In the genomic region with DNA sequence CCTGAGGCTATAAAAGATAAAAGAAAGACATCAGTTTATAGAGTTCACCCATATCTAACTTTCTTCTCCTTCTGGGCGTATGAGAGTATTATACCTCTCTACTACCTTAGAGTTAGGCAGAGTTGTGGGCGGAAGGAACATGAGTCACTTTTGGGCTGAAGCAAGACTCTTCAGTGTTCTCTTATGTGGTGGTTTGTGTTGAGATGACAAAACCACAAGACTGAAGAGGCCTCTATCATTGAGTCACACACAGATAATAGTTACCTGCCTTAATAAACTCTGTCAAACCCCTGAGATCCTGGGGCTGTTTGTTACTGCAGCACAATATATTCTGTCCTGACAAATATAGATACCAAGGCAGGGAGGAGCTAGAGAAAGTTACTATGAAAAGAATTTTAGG, we compare ENCODE assay signal across 8 cellular contexts.
DNase-seq lines count a peak whose midpoint lies in the region; ATAC-seq, FAIRE-seq and TF ChIP-seq lines count a peak whose summit lies in the region.

No MANE protein-coding gene starts in this region.

- WGBS in esophagus muscularis mucosa, result 85% methylated on average over 2 of the region's 2 CpGs

- H3K4me1 Mint-ChIP-seq in activated T-helper 2 cell treated with anti-CD3 and anti-CD28 coated beads, Interferon-gamma antibody, Interleukin-2, Interleukin-4, amounts not matched to agents 10 μg/mL and 5 μg/mL and 100 μg/mL, durations not matched to agents 14 hours and 24 hours and 36 hours (ENCODE audit: low read depth), result peaks cover 23% of the 10 kb centered on the region

- H3K9ac ChIP-seq in BLaER1 treated with 17β-estradiol and CSF1 and Interleukin-3, amounts not matched to agents 10 nM and 100 nM, result no peak overlapping the region

- H3K27me3 ChIP-seq in BLaER1 treated with 17β-estradiol and CSF1 and Interleukin-3, amounts not matched to agents 10 nM and 100 nM, result no peaks in the 10 kb centered on the region
- no peaks in the 10 kb centered on the region for H3K27me3 ChIP-seq in esophagus muscularis mucosa

- peaks cover 28% of the 10 kb centered on the region for H3K9me3 Mint-ChIP-seq in activated T-helper 2 cell treated with anti-CD3 and anti-CD28 coated beads, Interferon-gamma antibody, Interleukin-2, Interleukin-4, amounts not matched to agents 10 μg/mL and 5 μg/mL and 100 μg/mL, durations not matched to agents 14 hours and 24 hours and 36 hours

- DNase-seq in activated T-helper 2 cell treated with anti-CD3 and anti-CD28 coated beads, Interferon-gamma antibody, Interleukin-2, Interleukin-4, amounts not matched to agents 10 μg/mL and 5 μg/mL and 100 μg/mL, durations not matched to agents 14 hours and 24 hours and 36 hours (ENCODE audit: low spot score), result peak; percentile 29
- DNase-seq in stimulated activated CD4-positive, alpha-beta T cell treated with anti-CD3 and anti-CD28 coated beads, Interleukin-15, amount 100 ng/mL, for 48 hours (ENCODE audit: low read depth in 2 of 2), result peak; percentile 28 to 38
- no peak for DNase-seq in NCI-H2171 (lab: John Stamatoyannopoulos, UW)
- no peak for DNase-seq in esophagus muscularis mucosa (ENCODE audit: extremely low spot score)
- no peak for DNase-seq in GM19239 (ENCODE audit: insufficient read length, low spot score)

- no peak overlapping the region for H3K4me3 Mint-ChIP-seq in activated T-helper 2 cell treated with anti-CD3 and anti-CD28 coated beads, Interferon-gamma antibody, Interleukin-2, Interleukin-4, amounts not matched to agents 10 μg/mL and 5 μg/mL and 100 μg/mL, durations not matched to agents 14 hours and 24 hours and 36 hours (ENCODE audit: low read depth)

- H3K4me1 ChIP-seq in BLaER1 treated with 17β-estradiol and CSF1 and Interleukin-3, amounts not matched to agents 10 nM and 100 nM, result peaks cover 0 to 23% (median 14%) of the 10 kb centered on the region in 10 experiments; a peak in 15 of 20 replicates
- peaks cover 0 to 8% (median 0%) of the 10 kb centered on the region in 4 donors for H3K4me1 ChIP-seq in esophagus muscularis mucosa

- H3K27ac ChIP-seq in BLaER1 treated with 17β-estradiol and CSF1 and Interleukin-3, amounts not matched to agents 10 nM and 100 nM, result peak overlapping the region in 7 of 11 experiments; percentile 7 to 69 (median 40); a peak in 11 of 22 replicates
- H3K27ac ChIP-seq in esophagus muscularis mucosa (replicated peaks in 1 of 4), result peak overlapping the region in 1 of 4 donors; percentile 7

- TF ChIP-seq POLR2A in esophagus muscularis mucosa (IDR thresholded peaks at IDR 0.05; ENCODE audit: low read depth), result no peak

- TF ChIP-seq CTCF in esophagus muscularis mucosa (IDR thresholded peaks at IDR 0.05), result no peak

- FAIRE-seq in GM19239 (lab: Jason Lieb, UNC), result no peak

- H3K27me3 Mint-ChIP-seq in activated T-helper 2 cell treated with anti-CD3 and anti-CD28 coated beads, Interferon-gamma antibody, Interleukin-2, Interleukin-4, amounts not matched to agents 10 μg/mL and 5 μg/mL and 100 μg/mL, durations not matched to agents 14 hours and 24 hours and 36 hours (ENCODE audit: low read depth), result peaks cover 19% of the 10 kb centered on the region

- H4K20me1 ChIP-seq in BLaER1 treated with 17β-estradiol and CSF1 and Interleukin-3, amounts not matched to agents 10 nM and 100 nM, result no peaks in the 10 kb centered on the region

- H3K9me3 ChIP-seq in BLaER1 treated with 17β-estradiol and CSF1 and Interleukin-3, amounts not matched to agents 10 nM and 100 nM (replicated peaks in 1 of 11), result no peaks in the 10 kb centered on the region
- H3K9me3 ChIP-seq in esophagus muscularis mucosa, result no peaks in the 10 kb centered on the region

- TF ChIP-seq EP300 in esophagus muscularis mucosa (IDR thresholded peaks at IDR 0.05), result no peak

- no peaks in the 10 kb centered on the region for H3K36me3 Mint-ChIP-seq in activated T-helper 2 cell treated with anti-CD3 and anti-CD28 coated beads, Interferon-gamma antibody, Interleukin-2, Interleukin-4, amounts not matched to agents 10 μg/mL and 5 μg/mL and 100 μg/mL, durations not matched to agents 14 hours and 24 hours and 36 hours (ENCODE audit: low read depth)

- H3K4me3 ChIP-seq in BLaER1 treated with 17β-estradiol and CSF1 and Interleukin-3, amounts not matched to agents 10 nM and 100 nM, result no peak overlapping the region
- no peak overlapping the region for H3K4me3 ChIP-seq in esophagus muscularis mucosa

- intact Hi-C loops in activated T-helper 2 cell treated with anti-CD3 and anti-CD28 coated beads, Interferon-gamma antibody, Interleukin-2, Interleukin-4, amounts not matched to agents 10 μg/mL and 5 μg/mL and 100 μg/mL, durations not matched to agents 14 hours and 24 hours and 36 hours (cut with micrococcal nuclease), result loop anchor here (1.0 kb wide), 2 partner anchors 16 to 197 kb away; no protein-coding TSS in a partner anchor
- intact Hi-C loops in esophagus muscularis mucosa (cut with DNase I), result no loop called here

- ATAC-seq in GM19467 (IDR thresholded peaks at IDR 0.05; ENCODE audit: unreplicated experiment) (peak; percentile 38), HG03565 (IDR thresholded peaks at IDR 0.05; ENCODE audit: unreplicated experiment) (peak; percentile 91)

- no peaks in the 10 kb centered on the region for H3K36me3 ChIP-seq in BLaER1 treated with 17β-estradiol and CSF1 and Interleukin-3, amounts not matched to agents 10 nM and 100 nM
- no peaks in the 10 kb centered on the region for H3K36me3 ChIP-seq in esophagus muscularis mucosa

- H3K27ac Mint-ChIP-seq in activated T-helper 2 cell treated with anti-CD3 and anti-CD28 coated beads, Interferon-gamma antibody, Interleukin-2, Interleukin-4, amounts not matched to agents 10 μg/mL and 5 μg/mL and 100 μg/mL, durations not matched to agents 14 hours and 24 hours and 36 hours, result no peak overlapping the region

- peak overlapping the region in 10 of 11 experiments; percentile 33 to 68 (median 46); a peak in 19 of 22 replicates for H3K4me2 ChIP-seq in BLaER1 treated with 17β-estradiol and CSF1 and Interleukin-3, amounts not matched to agents 10 nM and 100 nM

Comparison
In these comparisons a context has a peak if more than half of its experiments do, and no peak if none do; other contexts are left out.
1. DNase-seq: peak in activated T-helper 2 cell treated with anti-CD3 and anti-CD28 coated beads, Interferon-gamma antibody, Interleukin-2, Interleukin-4, amounts not matched to agents 10 μg/mL and 5 μg/mL and 100 μg/mL, durations not matched to agents 14 hours and 24 hours and 36 hours (single experiment) and stimulated activated CD4-positive, alpha-beta T cell treated with anti-CD3 and anti-CD28 coated beads, Interleukin-15, amount 100 ng/mL, for 48 hours (2 of 2); none in NCI-H2171 (single experiment), esophagus muscularis mucosa (single experiment) and GM19239 (single experiment).